1 cellular context compared by ENCODE assay signal in the genomic region with DNA sequence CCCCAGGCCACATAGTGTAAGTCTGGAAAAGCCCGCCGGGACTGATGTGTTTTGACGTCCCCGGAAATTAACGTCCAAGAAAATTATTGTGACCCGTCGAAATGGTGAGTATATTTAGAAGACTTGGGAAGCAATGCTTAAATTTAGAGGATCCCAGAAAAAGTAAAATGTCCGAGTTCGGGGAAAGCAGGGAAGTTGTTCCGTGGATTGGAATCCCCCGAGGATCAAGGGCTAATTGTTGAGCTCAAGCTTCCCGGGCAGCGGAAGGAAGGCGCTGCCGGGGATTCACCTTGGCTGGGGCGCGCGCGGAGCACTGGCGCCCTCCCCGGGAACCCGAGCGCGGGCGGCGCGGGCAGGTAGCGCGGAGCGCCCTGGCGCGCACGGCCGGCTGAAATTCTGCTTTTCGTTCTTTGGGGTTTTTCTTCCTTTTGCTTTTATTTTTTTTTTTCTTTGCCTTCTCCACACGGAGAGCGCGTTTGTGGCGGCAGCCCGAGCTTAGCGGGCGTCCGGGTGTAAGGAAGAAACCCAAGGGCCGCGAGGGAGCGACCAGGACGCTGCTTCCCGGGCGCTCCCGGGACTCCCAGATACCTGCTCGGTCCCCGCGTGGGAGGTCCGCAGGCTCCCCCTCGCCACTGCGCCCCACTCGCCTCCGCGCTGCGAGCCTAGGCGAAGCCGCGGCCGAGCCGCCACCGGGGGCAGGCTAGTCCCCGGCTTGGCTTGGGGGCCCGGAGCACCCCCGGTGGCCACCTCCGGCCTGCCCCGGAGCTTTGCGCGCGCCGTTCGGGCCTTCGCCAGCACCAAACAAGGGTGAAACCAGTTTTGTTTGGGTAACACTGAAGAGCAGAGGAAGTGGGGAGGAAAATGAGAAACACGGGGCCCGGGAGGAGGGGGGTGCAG.
TF ChIP-seq lines count a peak whose summit lies in the region.

No MANE protein-coding gene starts in this region.

TF ChIP-seq in H1, 55 proteins besides CTCF, POLR2A, EP300 and RAD21:
- TF ChIP-seq CTBP2 (IDR thresholded peaks at IDR 0.05; ENCODE audit: borderline replicate concordance, insufficient read depth, insufficient read length, low read length) (peak; percentile 46), RFX5 (IDR thresholded peaks at IDR 0.05; ENCODE audit: borderline replicate concordance, low read depth, low read length) (no peak), RNF2 (IDR thresholded peaks at IDR 0.05; ENCODE audit: borderline replicate concordance, low read depth, low read length, missing control alignments, poor library complexity, severe bottlenecking) (peak; percentile 99), SUZ12 (IDR thresholded peaks at IDR 0.05; ENCODE audit: low read length) (peak; percentile 99), EZH2 (IDR thresholded peaks at IDR 0.05; ENCODE audit: low read depth, low read length, severe bottlenecking) (peak; percentile 97), RBBP5 (IDR thresholded peaks at IDR 0.05; ENCODE audit: borderline replicate concordance, low read depth, low read length) (no peak)
- TF ChIP-seq, protein P1, sequence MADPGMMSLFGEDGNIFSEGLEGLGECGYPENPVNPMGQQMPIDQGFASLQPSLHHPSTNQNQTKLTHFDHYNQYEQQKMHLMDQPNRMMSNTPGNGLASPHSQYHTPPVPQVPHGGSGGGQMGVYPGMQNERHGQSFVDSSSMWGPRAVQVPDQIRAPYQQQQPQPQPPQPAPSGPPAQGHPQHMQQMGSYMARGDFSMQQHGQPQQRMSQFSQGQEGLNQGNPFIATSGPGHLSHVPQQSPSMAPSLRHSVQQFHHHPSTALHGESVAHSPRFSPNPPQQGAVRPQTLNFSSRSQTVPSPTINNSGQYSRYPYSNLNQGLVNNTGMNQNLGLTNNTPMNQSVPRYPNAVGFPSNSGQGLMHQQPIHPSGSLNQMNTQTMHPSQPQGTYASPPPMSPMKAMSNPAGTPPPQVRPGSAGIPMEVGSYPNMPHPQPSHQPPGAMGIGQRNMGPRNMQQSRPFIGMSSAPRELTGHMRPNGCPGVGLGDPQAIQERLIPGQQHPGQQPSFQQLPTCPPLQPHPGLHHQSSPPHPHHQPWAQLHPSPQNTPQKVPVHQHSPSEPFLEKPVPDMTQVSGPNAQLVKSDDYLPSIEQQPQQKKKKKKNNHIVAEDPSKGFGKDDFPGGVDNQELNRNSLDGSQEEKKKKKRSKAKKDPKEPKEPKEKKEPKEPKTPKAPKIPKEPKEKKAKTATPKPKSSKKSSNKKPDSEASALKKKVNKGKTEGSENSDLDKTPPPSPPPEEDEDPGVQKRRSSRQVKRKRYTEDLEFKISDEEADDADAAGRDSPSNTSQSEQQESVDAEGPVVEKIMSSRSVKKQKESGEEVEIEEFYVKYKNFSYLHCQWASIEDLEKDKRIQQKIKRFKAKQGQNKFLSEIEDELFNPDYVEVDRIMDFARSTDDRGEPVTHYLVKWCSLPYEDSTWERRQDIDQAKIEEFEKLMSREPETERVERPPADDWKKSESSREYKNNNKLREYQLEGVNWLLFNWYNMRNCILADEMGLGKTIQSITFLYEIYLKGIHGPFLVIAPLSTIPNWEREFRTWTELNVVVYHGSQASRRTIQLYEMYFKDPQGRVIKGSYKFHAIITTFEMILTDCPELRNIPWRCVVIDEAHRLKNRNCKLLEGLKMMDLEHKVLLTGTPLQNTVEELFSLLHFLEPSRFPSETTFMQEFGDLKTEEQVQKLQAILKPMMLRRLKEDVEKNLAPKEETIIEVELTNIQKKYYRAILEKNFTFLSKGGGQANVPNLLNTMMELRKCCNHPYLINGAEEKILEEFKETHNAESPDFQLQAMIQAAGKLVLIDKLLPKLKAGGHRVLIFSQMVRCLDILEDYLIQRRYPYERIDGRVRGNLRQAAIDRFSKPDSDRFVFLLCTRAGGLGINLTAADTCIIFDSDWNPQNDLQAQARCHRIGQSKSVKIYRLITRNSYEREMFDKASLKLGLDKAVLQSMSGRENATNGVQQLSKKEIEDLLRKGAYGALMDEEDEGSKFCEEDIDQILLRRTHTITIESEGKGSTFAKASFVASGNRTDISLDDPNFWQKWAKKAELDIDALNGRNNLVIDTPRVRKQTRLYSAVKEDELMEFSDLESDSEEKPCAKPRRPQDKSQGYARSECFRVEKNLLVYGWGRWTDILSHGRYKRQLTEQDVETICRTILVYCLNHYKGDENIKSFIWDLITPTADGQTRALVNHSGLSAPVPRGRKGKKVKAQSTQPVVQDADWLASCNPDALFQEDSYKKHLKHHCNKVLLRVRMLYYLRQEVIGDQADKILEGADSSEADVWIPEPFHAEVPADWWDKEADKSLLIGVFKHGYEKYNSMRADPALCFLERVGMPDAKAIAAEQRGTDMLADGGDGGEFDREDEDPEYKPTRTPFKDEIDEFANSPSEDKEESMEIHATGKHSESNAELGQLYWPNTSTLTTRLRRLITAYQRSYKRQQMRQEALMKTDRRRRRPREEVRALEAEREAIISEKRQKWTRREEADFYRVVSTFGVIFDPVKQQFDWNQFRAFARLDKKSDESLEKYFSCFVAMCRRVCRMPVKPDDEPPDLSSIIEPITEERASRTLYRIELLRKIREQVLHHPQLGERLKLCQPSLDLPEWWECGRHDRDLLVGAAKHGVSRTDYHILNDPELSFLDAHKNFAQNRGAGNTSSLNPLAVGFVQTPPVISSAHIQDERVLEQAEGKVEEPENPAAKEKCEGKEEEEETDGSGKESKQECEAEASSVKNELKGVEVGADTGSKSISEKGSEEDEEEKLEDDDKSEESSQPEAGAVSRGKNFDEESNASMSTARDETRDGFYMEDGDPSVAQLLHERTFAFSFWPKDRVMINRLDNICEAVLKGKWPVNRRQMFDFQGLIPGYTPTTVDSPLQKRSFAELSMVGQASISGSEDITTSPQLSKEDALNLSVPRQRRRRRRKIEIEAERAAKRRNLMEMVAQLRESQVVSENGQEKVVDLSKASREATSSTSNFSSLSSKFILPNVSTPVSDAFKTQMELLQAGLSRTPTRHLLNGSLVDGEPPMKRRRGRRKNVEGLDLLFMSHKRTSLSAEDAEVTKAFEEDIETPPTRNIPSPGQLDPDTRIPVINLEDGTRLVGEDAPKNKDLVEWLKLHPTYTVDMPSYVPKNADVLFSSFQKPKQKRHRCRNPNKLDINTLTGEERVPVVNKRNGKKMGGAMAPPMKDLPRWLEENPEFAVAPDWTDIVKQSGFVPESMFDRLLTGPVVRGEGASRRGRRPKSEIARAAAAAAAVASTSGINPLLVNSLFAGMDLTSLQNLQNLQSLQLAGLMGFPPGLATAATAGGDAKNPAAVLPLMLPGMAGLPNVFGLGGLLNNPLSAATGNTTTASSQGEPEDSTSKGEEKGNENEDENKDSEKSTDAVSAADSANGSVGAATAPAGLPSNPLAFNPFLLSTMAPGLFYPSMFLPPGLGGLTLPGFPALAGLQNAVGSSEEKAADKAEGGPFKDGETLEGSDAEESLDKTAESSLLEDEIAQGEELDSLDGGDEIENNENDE (IDR thresholded peaks at IDR 0.05; ENCODE audit: insufficient replicate concordance, low read length), result no peak
